9 cellular contexts compared by ENCODE assay signal in the genomic region with DNA sequence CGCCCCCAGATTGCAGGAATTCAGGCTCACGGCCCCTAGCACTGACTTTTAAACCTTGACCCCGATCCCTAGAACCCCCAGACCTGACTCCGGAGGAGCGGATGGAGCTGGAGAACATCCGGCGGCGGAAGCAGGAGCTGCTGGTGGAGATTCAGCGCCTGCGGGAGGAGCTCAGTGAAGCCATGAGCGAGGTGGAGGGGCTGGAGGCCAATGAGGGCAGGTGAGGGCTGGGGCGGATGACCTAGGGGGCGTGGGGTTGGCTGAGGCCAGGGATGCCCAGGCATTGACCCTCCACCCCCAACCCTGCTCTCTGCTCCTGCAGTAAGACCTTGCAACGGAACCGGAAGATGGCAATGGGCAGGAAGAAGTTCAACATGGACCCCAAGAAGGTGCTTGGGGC. TPM values are rescaled to one million over a fixed set of nuclear protein-coding genes. Genes with fewer than 3 reads are reported as not detected.
DNase-seq lines count a peak whose midpoint lies in the region; ATAC-seq and TF ChIP-seq lines count a peak whose summit lies in the region.
"Had no signal": no experiment of that assay in that cellular context is flagged by ENCODE, and none has a peak within 500 bp of the region (broad histone marks: within the 10 kb centered on the region; RNA-seq: fewer than 3 reads in every experiment).

No MANE protein-coding gene starts in this region.

- peak overlapping the region; percentile 79 for H2BK5ac ChIP-seq in neuronal stem cell (ENCODE audit: low read length)

- H2AK5ac ChIP-seq in neuronal stem cell (ENCODE audit: low read depth, low read length): no peak overlapping the region

- H2BK15ac ChIP-seq in neuronal stem cell (ENCODE audit: low read length): no peak overlapping the region

- no peak overlapping the region for H3K18ac ChIP-seq in neuronal stem cell (ENCODE audit: low read length)

- H4K20me1 ChIP-seq in OCI-LY1 (ENCODE audit: insufficient read depth, low read length): no peaks in the 10 kb centered on the region

- H3K9ac ChIP-seq in OCI-LY1 (ENCODE audit: low read length) (peak overlapping the region; percentile 84), endocrine pancreas (ENCODE audit: control insufficient read depth, insufficient read depth, low read length) (peak overlapping the region; percentile 73), neuronal stem cell (ENCODE audit: low read depth, low read length, poor library complexity) (no peak overlapping the region)

- no peak overlapping the region for H4K91ac ChIP-seq in neuronal stem cell (ENCODE audit: low read depth, low read length, poor library complexity)

- H3K27me3 ChIP-seq in OCI-LY1 (ENCODE audit: insufficient read depth, low read length) (no peaks in the 10 kb centered on the region), endocrine pancreas (ENCODE audit: control insufficient read depth, insufficient read depth, low read length) (no peaks in the 10 kb centered on the region), neuronal stem cell (ENCODE audit: control insufficient read depth in 3 of 3, insufficient read depth in 3 of 3, low read depth in 1 of 3, low read length in 3 of 3) (no peaks in the 10 kb centered on the region)

- no peak overlapping the region for H4K8ac ChIP-seq in neuronal stem cell (ENCODE audit: low read depth, low read length)

- H3K4me3 Mint-ChIP-seq in CD14-positive monocyte: peak overlapping the region in 1 of 2 donors; percentile 78

- H3K36me3 ChIP-seq in OCI-LY1 (ENCODE audit: insufficient read depth, low read length) (peaks cover 41% of the 10 kb centered on the region), endocrine pancreas (ENCODE audit: control insufficient read depth, insufficient read depth, low read length) (peaks cover 6% of the 10 kb centered on the region), neuronal stem cell (replicated peaks in 1 of 2; ENCODE audit: control insufficient read depth in 2 of 2, insufficient read depth in 2 of 2, low read length in 2 of 2) (peaks cover 47 to 55% of the 10 kb centered on the region in 2 donors)

- no peak overlapping the region for H2AFZ ChIP-seq in OCI-LY1 (ENCODE audit: low read length)
- no peak overlapping the region for H2AFZ ChIP-seq in neuronal stem cell (ENCODE audit: low read length)

- H3K4me3 ChIP-seq in OCI-LY1 (ENCODE audit: low read depth, low read length, poor library complexity, severe bottlenecking) (peak overlapping the region; percentile 80), endocrine pancreas (ENCODE audit: control insufficient read depth, insufficient read depth, low read length) (peak overlapping the region; percentile 38), neuronal stem cell (ENCODE audit: low read length in 2 of 2) (peak overlapping the region; percentile 83 to 91)

- no peaks in the 10 kb centered on the region for H3K9me3 Mint-ChIP-seq in CD14-positive monocyte

- H3K4me1 ChIP-seq in OCI-LY1 (ENCODE audit: insufficient read depth, low read length, severe bottlenecking) (peaks cover 12% of the 10 kb centered on the region), endocrine pancreas (ENCODE audit: control insufficient read depth, insufficient read depth, low read length) (no peaks in the 10 kb centered on the region), neuronal stem cell (ENCODE audit: control insufficient read depth in 2 of 2, insufficient read depth in 1 of 2, low read depth in 1 of 2, low read length in 2 of 2) (peaks cover 14 to 15% of the 10 kb centered on the region in 2 donors)

- H3K79me1 ChIP-seq in neuronal stem cell (ENCODE audit: low read depth, low read length): peaks cover 18% of the 10 kb centered on the region

- no peak overlapping the region for H2BK120ac ChIP-seq in neuronal stem cell (ENCODE audit: low read depth, low read length)

- intact Hi-C loops in CD14-positive monocyte (cut with micrococcal nuclease): no loop called here

- H3K9me2 ChIP-seq in OCI-LY1 (ENCODE audit: low read depth, low read length): no peaks in the 10 kb centered on the region

- DNase-seq in CD14-positive monocyte (ENCODE audit: low spot score) (no peak), neuronal stem cell (ENCODE audit: low spot score) (no peak), NCI-H146 treated with DMSO at 0.1 percent for 48 hours (lab: John Stamatoyannopoulos, UW; ENCODE audit: unreplicated experiment) (no peak), epidermal melanocyte (ENCODE audit: insufficient read length, low spot score) (no peak)
- DNase-seq: cortex of kidney had no signal

- H3K4me2 ChIP-seq in OCI-LY1 (ENCODE audit: low read length): peak overlapping the region; percentile 58
- peak overlapping the region; percentile 71 for H3K4me2 ChIP-seq in neuronal stem cell (ENCODE audit: insufficient read depth, low read length, poor library complexity, severe bottlenecking)

- H3K9me3 ChIP-seq in OCI-LY1 (ENCODE audit: low read length): no peaks in the 10 kb centered on the region
- no peaks in the 10 kb centered on the region for H3K9me3 ChIP-seq in endocrine pancreas (ENCODE audit: control insufficient read depth, low read length)
- H3K9me3 ChIP-seq in neuronal stem cell (replicated peaks in 1 of 2; ENCODE audit: control insufficient read depth in 2 of 2, insufficient read depth in 1 of 2, low read depth in 1 of 2, low read length in 2 of 2): peaks cover 0 to 2% of the 10 kb centered on the region in 2 donors

- peaks cover 1 to 3% (median 2%) of the 10 kb centered on the region in 3 donors for H3K27me3 Mint-ChIP-seq in CD14-positive monocyte (ENCODE audit: low read depth in 3 of 3)

- ATAC-seq in GM21529 (IDR thresholded peaks at IDR 0.05; ENCODE audit: unreplicated experiment) (no peak), HG02763 (IDR thresholded peaks at IDR 0.05; ENCODE audit: unreplicated experiment) (no peak)

- peak overlapping the region in 4 of 7 donors; percentile 26 to 79 (median 66) for H3K27ac Mint-ChIP-seq in CD14-positive monocyte

- no peaks in the 10 kb centered on the region for H3F3A ChIP-seq in OCI-LY1 (ENCODE audit: insufficient read depth, low read length)

- H3K79me2 ChIP-seq in OCI-LY1 (ENCODE audit: insufficient read depth, low read length): no peaks in the 10 kb centered on the region

- peaks cover 20% of the 10 kb centered on the region for H3K4me1 Mint-ChIP-seq in CD14-positive monocyte

- WGBS in neuronal stem cell (ENCODE audit: extremely low coverage in 2 of 2, insufficient read length in 2 of 2, insufficient replicate concordance in 1 of 2), 2 donors: no CpG with 5 or more reads among the region's 15 CpGs

- H3K4ac ChIP-seq in neuronal stem cell (ENCODE audit: low read length): no peak overlapping the region

- H3K14ac ChIP-seq in neuronal stem cell (ENCODE audit: low read length): no peak overlapping the region

- H3K36me3 Mint-ChIP-seq in CD14-positive monocyte: peaks cover 40 to 53% of the 10 kb centered on the region in 2 donors

- H3K23ac ChIP-seq in neuronal stem cell (ENCODE audit: low read depth, low read length, poor library complexity): no peak overlapping the region

- no peak overlapping the region for H2BK12ac ChIP-seq in neuronal stem cell (ENCODE audit: low read length)

- peak overlapping the region; percentile 29 for H3K27ac ChIP-seq in OCI-LY1 (ENCODE audit: low read depth, low read length, poor library complexity, severe bottlenecking)
- no peak overlapping the region for H3K27ac ChIP-seq in neuronal stem cell (replicated peaks; ENCODE audit: low read length)

- no peak for TF ChIP-seq CTCF in CD14-positive monocyte (IDR thresholded peaks at IDR 0.05)
- TF ChIP-seq CTCF in OCI-LY1 (IDR thresholded peaks at IDR 0.05; ENCODE audit: low read length): no peak

RNA-seq across cellular contexts. Expression of a gene that starts 1.1 kb away (rescaled TPM):
- 10 to 100 TPM; 21.3 to 21.7 TPM for polyA plus RNA-seq in CD14-positive monocyte
- polyA plus RNA-seq in neuronal stem cell (2013, experiment 1 of 2): 67.8 TPM
- polyA plus RNA-seq in neuronal stem cell (2013, experiment 2 of 2): 64.1 TPM

RNA-seq across cellular contexts. Expression of a gene that starts 14.9 kb away (rescaled TPM):
- under 1 TPM in 1 of 2 donors, not detected in 1; 0.09 TPM for polyA plus RNA-seq in CD14-positive monocyte
- polyA plus RNA-seq in neuronal stem cell (2013, experiment 1 of 2): 0.52 TPM
- 0.69 TPM for polyA plus RNA-seq in neuronal stem cell (2013, experiment 2 of 2)

RNA-seq across cellular contexts. Expression of a gene that starts 24.5 kb away (rescaled TPM):
- 10 to 100 TPM in 1 of 2 donors, 1 to 10 TPM in 1; 10.0 to 13.9 TPM for polyA plus RNA-seq in CD14-positive monocyte
- polyA plus RNA-seq in neuronal stem cell (2013, experiment 1 of 2): 11.2 TPM
- 11.1 TPM for polyA plus RNA-seq in neuronal stem cell (2013, experiment 2 of 2)

RNA-seq across cellular contexts. Expression of a gene that starts 41.4 kb away (rescaled TPM):
- not detected for polyA plus RNA-seq in CD14-positive monocyte
- polyA plus RNA-seq in neuronal stem cell (2013, experiment 1 of 2): 7.9 TPM
- polyA plus RNA-seq in neuronal stem cell (2013, experiment 2 of 2): 7.5 TPM
